Comparison of ENCODE assay signal across 8 cellular contexts in the genomic region with DNA sequence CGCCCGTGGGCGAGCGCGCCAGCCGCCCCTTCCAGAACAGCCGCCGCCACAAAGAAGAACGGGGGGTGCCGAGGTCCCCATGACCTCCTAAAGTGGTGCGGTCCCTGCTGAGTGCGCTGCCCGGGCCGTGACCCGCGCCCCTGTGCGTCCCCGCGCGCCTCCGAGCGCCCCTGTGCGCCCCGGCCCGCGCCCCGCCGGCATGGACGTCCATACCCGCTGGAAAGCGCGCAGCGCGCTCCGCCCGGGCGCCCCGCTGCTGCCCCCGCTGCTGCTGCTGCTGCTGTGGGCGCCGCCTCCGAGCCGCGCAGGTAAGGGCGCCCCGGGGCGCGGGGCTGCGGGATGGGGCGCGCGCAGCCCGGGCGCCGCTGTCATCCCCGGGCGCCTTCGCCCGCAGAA. TPM values are rescaled to one million over a fixed set of nuclear protein-coding genes. Genes with fewer than 3 reads are reported as not detected.
DNase-seq lines count a peak whose midpoint lies in the region; ATAC-seq and TF ChIP-seq lines count a peak whose summit lies in the region.

No MANE protein-coding gene starts in this region.

- no peak overlapping the region for H3K27ac Mint-ChIP-seq in GM23338

- TF ChIP-seq CTCF in GM23338 (conservative IDR thresholded peaks at IDR 0.05; ENCODE audit: low read depth in 2 of 2) (no peak), WI38 (IDR thresholded peaks at IDR 0.05; ENCODE audit: low read depth, low read length) (no peak)

- H3K27me3 Mint-ChIP-seq in GM23338 (ENCODE audit: insufficient read depth, low read depth, poor library complexity): peaks cover 23% of the 10 kb centered on the region

- H3K4me1 ChIP-seq in GM23338 (ENCODE audit: insufficient read depth): peaks cover 15% of the 10 kb centered on the region; the same call in 1 of the 2 replicates
- peaks cover 2% of the 10 kb centered on the region for H3K4me1 ChIP-seq in iPS-15b (ENCODE audit: control insufficient read depth, insufficient read depth, low read length)
- peaks cover 21 to 28% (median 28%) of the 10 kb centered on the region in 3 donors for H3K4me1 ChIP-seq in skeletal muscle tissue (ENCODE audit: control insufficient read depth in 3 of 3, insufficient read depth in 3 of 3, low read length in 3 of 3)

- H3K79me2 ChIP-seq in GM23338 (replicated peaks; ENCODE audit: insufficient read depth): no peaks in the 10 kb centered on the region; the same call in 1 of the 2 replicates

- H3K27ac ChIP-seq in GM23338 (ENCODE audit: low read depth) (no peak overlapping the region), skeletal muscle tissue (ENCODE audit: low read depth, low read length) (peak overlapping the region; percentile 83)

- H3K9me3 ChIP-seq in iPS-15b (ENCODE audit: control insufficient read depth, insufficient read depth, low read length) (no peaks in the 10 kb centered on the region), skeletal muscle tissue (ENCODE audit: control insufficient read depth in 3 of 3, low read length in 3 of 3) (no peaks in the 10 kb centered on the region)

- H3K9me2 ChIP-seq in GM23338 (ENCODE audit: insufficient read depth): no peaks in the 10 kb centered on the region

- H3K4me3 ChIP-seq in GM23338 (peak overlapping the region; percentile 80), WI38 (ENCODE audit: low read depth, low read length) (peak overlapping the region; percentile 71), iPS-15b (ENCODE audit: low read depth, low read length) (peak overlapping the region; percentile 64), skeletal muscle tissue (ENCODE audit: low read length in 3 of 3) (peak overlapping the region in 2 of 3 donors; percentile 9 to 35)

- ATAC-seq in GM23338: peak; percentile 2; the same call in 2 of the 3 replicates

- peak overlapping the region; percentile 78; the same call in 2 of the 3 replicates for H3K4me3 Mint-ChIP-seq in GM23338

- no peaks in the 10 kb centered on the region for H3K9me3 Mint-ChIP-seq in GM23338

- no peaks in the 10 kb centered on the region for H3K36me3 Mint-ChIP-seq in GM23338 (ENCODE audit: low read depth)

- H3K36me3 ChIP-seq in GM23338 (ENCODE audit: insufficient read depth): no peaks in the 10 kb centered on the region
- H3K36me3 ChIP-seq in iPS-15b (ENCODE audit: control insufficient read depth, insufficient read depth, low read length): peaks cover 2% of the 10 kb centered on the region
- no peaks in the 10 kb centered on the region for H3K36me3 ChIP-seq in skeletal muscle tissue (ENCODE audit: control insufficient read depth in 3 of 3, insufficient read depth in 3 of 3, low read length in 3 of 3)

- H3K9ac ChIP-seq in iPS-15b (ENCODE audit: low read depth, low read length): no peak overlapping the region
- peak overlapping the region in 2 of 3 donors; percentile 33 to 60 for H3K9ac ChIP-seq in skeletal muscle tissue (ENCODE audit: low read depth in 1 of 3, low read length in 3 of 3)

- H3K27me3 ChIP-seq in GM23338 (ENCODE audit: insufficient read depth) (peaks cover 7% of the 10 kb centered on the region; the same call in 1 of the 2 replicates), iPS-15b (ENCODE audit: control insufficient read depth, insufficient read depth, low read length) (no peaks in the 10 kb centered on the region), skeletal muscle tissue (ENCODE audit: control insufficient read depth in 3 of 3, insufficient read depth in 3 of 3, low read length in 3 of 3) (peaks cover 40 to 77% (median 43%) of the 10 kb centered on the region in 3 donors)

- peak overlapping the region; percentile 56; the same call in 1 of the 2 replicates for H2AFZ ChIP-seq in GM23338

- no peaks in the 10 kb centered on the region; the same call in 1 of the 2 replicates for H4K20me1 ChIP-seq in GM23338 (replicated peaks; ENCODE audit: insufficient read depth)

- DNase-seq in GM23338 (ENCODE audit: low spot score) (no peak), SW480 (ENCODE audit: low spot score) (no peak), NCI-H1694 treated with DMSO at 0.1 percent for 48 hours (lab: John Stamatoyannopoulos, UW) (no peak), NOMO-1 (lab: John Stamatoyannopoulos, UW; ENCODE audit: unreplicated experiment in 2 of 2) (no peak), NCI-H748 treated with DMSO at 0.1 percent for 48 hours (lab: John Stamatoyannopoulos, UW) (no peak)

- peak overlapping the region; percentile 95 for H3K4me2 ChIP-seq in GM23338

- peaks cover 37% of the 10 kb centered on the region for H3K4me1 Mint-ChIP-seq in GM23338

- 0 out of 2 replicates have a peak, but pooled peaks cover 9% of the 10 kb centered on the region for H3F3A ChIP-seq in GM23338 (replicated peaks; ENCODE audit: low read depth)

TF ChIP-seq in GM23338, 12 proteins besides CTCF, POLR2A, EP300 and RAD21 (continues in another document):
- TF ChIP-seq EZH2 (IDR thresholded peaks at IDR 0.05; ENCODE audit: low read depth, unreplicated experiment): no peak
- TF ChIP-seq NANOG (IDR thresholded peaks at IDR 0.05; ENCODE audit: borderline replicate concordance): no peak
- TF ChIP-seq EZH2phosphoT487 (IDR thresholded peaks at IDR 0.05; ENCODE audit: unreplicated experiment): no peak
- no peak for TF ChIP-seq ZNF331 (CRISPR knock-in tag; IDR thresholded peaks at IDR 0.05; ENCODE audit: low read depth)
- TF ChIP-seq JUNB (IDR thresholded peaks at IDR 0.05; ENCODE audit: unreplicated experiment): no peak
- no peak for TF ChIP-seq CREB1 (CRISPR knock-in tag; IDR thresholded peaks at IDR 0.05; ENCODE audit: low read depth)
- no peak for TF ChIP-seq STAT1 (IDR thresholded peaks at IDR 0.05; ENCODE audit: unreplicated experiment)
- TF ChIP-seq, protein P1, sequence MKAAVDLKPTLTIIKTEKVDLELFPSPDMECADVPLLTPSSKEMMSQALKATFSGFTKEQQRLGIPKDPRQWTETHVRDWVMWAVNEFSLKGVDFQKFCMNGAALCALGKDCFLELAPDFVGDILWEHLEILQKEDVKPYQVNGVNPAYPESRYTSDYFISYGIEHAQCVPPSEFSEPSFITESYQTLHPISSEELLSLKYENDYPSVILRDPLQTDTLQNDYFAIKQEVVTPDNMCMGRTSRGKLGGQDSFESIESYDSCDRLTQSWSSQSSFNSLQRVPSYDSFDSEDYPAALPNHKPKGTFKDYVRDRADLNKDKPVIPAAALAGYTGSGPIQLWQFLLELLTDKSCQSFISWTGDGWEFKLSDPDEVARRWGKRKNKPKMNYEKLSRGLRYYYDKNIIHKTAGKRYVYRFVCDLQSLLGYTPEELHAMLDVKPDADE (IDR thresholded peaks at IDR 0.05): no peak
- TF ChIP-seq ZNF114 (CRISPR knock-in tag; IDR thresholded peaks at IDR 0.05): no peak
- no peak for TF ChIP-seq POLR2AphosphoS5 (IDR thresholded peaks at IDR 0.05; ENCODE audit: low read depth)
- TF ChIP-seq, protein P2, sequence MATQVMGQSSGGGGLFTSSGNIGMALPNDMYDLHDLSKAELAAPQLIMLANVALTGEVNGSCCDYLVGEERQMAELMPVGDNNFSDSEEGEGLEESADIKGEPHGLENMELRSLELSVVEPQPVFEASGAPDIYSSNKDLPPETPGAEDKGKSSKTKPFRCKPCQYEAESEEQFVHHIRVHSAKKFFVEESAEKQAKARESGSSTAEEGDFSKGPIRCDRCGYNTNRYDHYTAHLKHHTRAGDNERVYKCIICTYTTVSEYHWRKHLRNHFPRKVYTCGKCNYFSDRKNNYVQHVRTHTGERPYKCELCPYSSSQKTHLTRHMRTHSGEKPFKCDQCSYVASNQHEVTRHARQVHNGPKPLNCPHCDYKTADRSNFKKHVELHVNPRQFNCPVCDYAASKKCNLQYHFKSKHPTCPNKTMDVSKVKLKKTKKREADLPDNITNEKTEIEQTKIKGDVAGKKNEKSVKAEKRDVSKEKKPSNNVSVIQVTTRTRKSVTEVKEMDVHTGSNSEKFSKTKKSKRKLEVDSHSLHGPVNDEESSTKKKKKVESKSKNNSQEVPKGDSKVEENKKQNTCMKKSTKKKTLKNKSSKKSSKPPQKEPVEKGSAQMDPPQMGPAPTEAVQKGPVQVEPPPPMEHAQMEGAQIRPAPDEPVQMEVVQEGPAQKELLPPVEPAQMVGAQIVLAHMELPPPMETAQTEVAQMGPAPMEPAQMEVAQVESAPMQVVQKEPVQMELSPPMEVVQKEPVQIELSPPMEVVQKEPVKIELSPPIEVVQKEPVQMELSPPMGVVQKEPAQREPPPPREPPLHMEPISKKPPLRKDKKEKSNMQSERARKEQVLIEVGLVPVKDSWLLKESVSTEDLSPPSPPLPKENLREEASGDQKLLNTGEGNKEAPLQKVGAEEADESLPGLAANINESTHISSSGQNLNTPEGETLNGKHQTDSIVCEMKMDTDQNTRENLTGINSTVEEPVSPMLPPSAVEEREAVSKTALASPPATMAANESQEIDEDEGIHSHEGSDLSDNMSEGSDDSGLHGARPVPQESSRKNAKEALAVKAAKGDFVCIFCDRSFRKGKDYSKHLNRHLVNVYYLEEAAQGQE (IDR thresholded peaks at IDR 0.05; ENCODE audit: unreplicated experiment): no peak

RNA-seq across cellular contexts. Expression of a gene that starts 0.4 kb away (rescaled TPM):
- 12.3 and 13.1 TPM in 2 replicates for total RNA-seq in GM23338 (2014; rRNA removed; shearing (Covaris generic))
- 2.5 and 3.3 TPM in 2 replicates for polyA plus RNA-seq in GM23338 (2016; fragmentation: Nextera tagmentation; extraction: Ambion mirVana)
- 258 TPM for total RNA-seq in skeletal muscle tissue

Comparison
In these comparisons a context has a peak if more than half of its experiments do, and no peak if none do; other contexts are left out.
1. H3K4me3 ChIP-seq: peak in every context shown above with its lines; median percentile 80 in GM23338; 71 in WI38; 64 in iPS-15b; 22 in skeletal muscle tissue.
2. RNA of a gene that starts 0.4 kb away (total RNA-seq): 258 TPM in skeletal muscle tissue (single experiment); 12.3 to 13.1 TPM in GM23338; every median in the first group is over 10 times any median in the second.